In the genomic region with DNA sequence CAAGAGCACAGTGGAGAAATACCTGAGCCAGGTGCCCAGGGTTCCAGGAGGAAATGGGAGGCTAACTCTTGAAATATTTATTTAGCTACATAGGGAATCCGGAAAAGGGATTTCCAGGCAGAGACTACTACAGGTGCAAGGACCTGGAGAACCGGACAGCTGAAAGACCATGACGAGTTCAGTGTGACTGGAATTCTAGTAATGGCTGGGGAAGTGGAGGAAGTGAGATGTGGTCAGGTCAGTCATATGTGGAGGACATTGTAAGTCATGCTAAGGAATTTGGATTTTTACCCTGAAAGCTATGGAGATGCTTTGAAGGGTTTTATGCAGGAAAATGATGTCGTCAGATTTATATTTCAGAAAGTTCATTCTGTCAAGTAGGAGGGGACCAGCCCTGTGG, we compare ENCODE assay signal across 9 cellular contexts. TPM values are rescaled to one million over a fixed set of nuclear protein-coding genes. Genes with fewer than 3 reads are reported as not detected.
A peak's percentile ranks its signal among the peaks of the same experiment; 100 is the strongest.
DNase-seq lines count a peak whose midpoint lies in the region; ATAC-seq and TF ChIP-seq lines count a peak whose summit lies in the region.
"Had no signal": no experiment of that assay in that cellular context is flagged by ENCODE, and none has a peak within 500 bp of the region (broad histone marks: within the 10 kb centered on the region; RNA-seq: fewer than 3 reads in every experiment).

No MANE protein-coding gene starts in this region.

- H3K9me3 ChIP-seq in right atrium auricular region (no peaks in the 10 kb centered on the region), testis (no peaks in the 10 kb centered on the region)

- ATAC-seq in memory B cell (ENCODE audit: low read depth): no peak
- ATAC-seq: left colon had no signal

- DNase-seq in right atrium auricular region (ENCODE audit: low spot score) (no peak), cardiac septum (ENCODE audit: low spot score) (no peak), astrocyte of the hippocampus (ENCODE audit: low read depth, low spot score) (peak; percentile 27), memory B cell (ENCODE audit: low spot score in 2 of 2) (no peak), T1000 (lab: John Stamatoyannopoulos, UW) (no peak), testis (no peak)
- DNase-seq in effector CD8-positive, alpha-beta T cell (lab: John Stamatoyannopoulos, UW): no peak
- DNase-seq in effector CD4-positive, alpha-beta T cell: no peak
- DNase-seq: left colon had no signal

- no peaks in the 10 kb centered on the region for H3K9me3 Mint-ChIP-seq in memory B cell

- H3K27ac Mint-ChIP-seq in memory B cell: peak overlapping the region; percentile 94

- 64 to 70% methylated on average over 4 of the region's 4 CpGs for WGBS in testis, 2 donors

- H3K4me3 ChIP-seq in right atrium auricular region: peak overlapping the region; percentile 99
- peak overlapping the region in 1 of 2 donors; percentile 94 for H3K4me3 ChIP-seq in testis

- H3K4me1 Mint-ChIP-seq in memory B cell: peaks cover 46% of the 10 kb centered on the region

- H3K27me3 Mint-ChIP-seq in memory B cell: no peaks in the 10 kb centered on the region

- no peak for TF ChIP-seq POLR2A in testis (IDR thresholded peaks at IDR 0.05)

- TF ChIP-seq CTCF in right atrium auricular region (IDR thresholded peaks at IDR 0.05) (no peak), testis (IDR thresholded peaks at IDR 0.05) (no peak)

- H3K27ac ChIP-seq in right atrium auricular region: peak overlapping the region in 1 of 2 donors; percentile 99
- H3K27ac ChIP-seq in testis: no peak overlapping the region

- peaks cover 0 to 69% of the 10 kb centered on the region in 2 donors for H3K4me1 ChIP-seq in right atrium auricular region
- H3K4me1 ChIP-seq in testis: peaks cover 35% of the 10 kb centered on the region

- intact Hi-C loops in cardiac septum (cut with DNase I) (no loop called here), testis (cut with DNase I; ENCODE audit: low total_unique reads) (no loop called here)

- H3K36me3 ChIP-seq in right atrium auricular region (no peaks in the 10 kb centered on the region), testis (ENCODE audit: low read depth, missing control alignments) (no peaks in the 10 kb centered on the region)

- H3K27me3 ChIP-seq in right atrium auricular region: no peaks in the 10 kb centered on the region
- H3K27me3 ChIP-seq in testis: no peaks in the 10 kb centered on the region

- H3K4me3 Mint-ChIP-seq in memory B cell: peak overlapping the region; percentile 92

- peaks cover 16% of the 10 kb centered on the region for H3K36me3 Mint-ChIP-seq in memory B cell

RNA-seq across cellular contexts. Expression of a gene that starts 1.8 kb away (rescaled TPM):
- total RNA-seq in right atrium auricular region: 100 to 1,000 TPM in 1 of 2 donors, 10 to 100 TPM in 1; 58.9 to 111 TPM
- total RNA-seq in cardiac septum: 82.8 TPM
- total RNA-seq in testis: 100 to 1,000 TPM; 159 to 160 TPM
- 231 TPM for polyA plus RNA-seq in testis (ENCODE audit: insufficient read depth, low read depth, low replicate concordance)

RNA-seq across cellular contexts. Expression of a gene that starts 54.7 kb away (rescaled TPM):
- 10 to 100 TPM; 30.0 to 34.6 TPM for total RNA-seq in right atrium auricular region
- total RNA-seq in cardiac septum: 31.1 TPM
- total RNA-seq in testis: 10 to 100 TPM; 67.0 to 82.9 TPM
- 112 TPM for polyA plus RNA-seq in testis (ENCODE audit: insufficient read depth, low read depth, low replicate concordance)
